Comparison of ENCODE assay signal across 1 cellular context in the genomic region with DNA sequence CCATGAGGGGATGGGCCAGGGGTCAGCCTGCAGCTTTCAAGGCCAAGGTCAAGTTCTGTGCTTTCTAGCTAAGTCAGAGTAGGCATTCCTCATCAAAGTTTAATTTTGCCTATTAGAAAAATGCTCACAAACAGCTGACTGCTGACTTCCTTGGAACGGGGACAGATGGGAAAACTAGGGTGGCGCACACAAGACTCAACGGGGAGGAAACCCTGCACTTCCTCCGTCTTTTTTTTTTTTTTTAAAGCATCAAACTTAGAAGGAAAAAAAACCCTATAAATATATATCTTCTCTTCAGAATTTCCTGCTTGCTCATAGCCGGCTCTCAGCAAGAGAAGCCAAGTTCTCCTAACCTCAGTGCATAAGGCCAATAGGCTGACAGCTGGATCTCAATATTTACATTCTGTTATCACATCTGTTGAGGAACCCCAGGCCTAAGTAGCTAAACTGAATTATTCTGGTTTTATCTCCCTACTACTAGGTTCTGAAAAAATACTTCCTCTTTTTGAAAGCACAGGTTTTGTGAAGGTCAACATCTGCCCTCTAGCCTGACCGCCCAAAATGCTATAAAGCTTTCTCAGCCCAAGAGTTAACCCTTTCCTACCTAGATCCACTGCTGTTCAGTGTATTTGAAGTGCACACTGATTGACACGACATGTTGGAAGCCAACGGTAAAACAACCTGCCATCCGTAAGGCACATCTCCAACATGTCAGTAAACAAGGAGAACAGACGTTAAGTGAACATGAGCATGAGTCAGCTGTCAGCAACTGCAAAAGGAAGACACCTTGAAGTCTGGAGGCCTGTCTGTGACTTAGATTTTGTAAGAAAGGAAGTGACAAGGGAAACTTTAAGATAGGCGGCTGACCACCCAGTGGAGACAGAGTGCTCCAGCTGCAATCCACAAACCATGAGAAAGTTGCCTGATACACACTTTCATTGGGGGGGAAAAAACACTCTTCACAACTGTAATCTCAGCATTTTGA.
TF ChIP-seq lines count a peak whose summit lies in the region.

No MANE protein-coding gene starts in this region.

TF ChIP-seq in H1, 55 proteins besides CTCF, POLR2A, EP300 and RAD21 (continued from another document):
- TF ChIP-seq, protein P1, sequence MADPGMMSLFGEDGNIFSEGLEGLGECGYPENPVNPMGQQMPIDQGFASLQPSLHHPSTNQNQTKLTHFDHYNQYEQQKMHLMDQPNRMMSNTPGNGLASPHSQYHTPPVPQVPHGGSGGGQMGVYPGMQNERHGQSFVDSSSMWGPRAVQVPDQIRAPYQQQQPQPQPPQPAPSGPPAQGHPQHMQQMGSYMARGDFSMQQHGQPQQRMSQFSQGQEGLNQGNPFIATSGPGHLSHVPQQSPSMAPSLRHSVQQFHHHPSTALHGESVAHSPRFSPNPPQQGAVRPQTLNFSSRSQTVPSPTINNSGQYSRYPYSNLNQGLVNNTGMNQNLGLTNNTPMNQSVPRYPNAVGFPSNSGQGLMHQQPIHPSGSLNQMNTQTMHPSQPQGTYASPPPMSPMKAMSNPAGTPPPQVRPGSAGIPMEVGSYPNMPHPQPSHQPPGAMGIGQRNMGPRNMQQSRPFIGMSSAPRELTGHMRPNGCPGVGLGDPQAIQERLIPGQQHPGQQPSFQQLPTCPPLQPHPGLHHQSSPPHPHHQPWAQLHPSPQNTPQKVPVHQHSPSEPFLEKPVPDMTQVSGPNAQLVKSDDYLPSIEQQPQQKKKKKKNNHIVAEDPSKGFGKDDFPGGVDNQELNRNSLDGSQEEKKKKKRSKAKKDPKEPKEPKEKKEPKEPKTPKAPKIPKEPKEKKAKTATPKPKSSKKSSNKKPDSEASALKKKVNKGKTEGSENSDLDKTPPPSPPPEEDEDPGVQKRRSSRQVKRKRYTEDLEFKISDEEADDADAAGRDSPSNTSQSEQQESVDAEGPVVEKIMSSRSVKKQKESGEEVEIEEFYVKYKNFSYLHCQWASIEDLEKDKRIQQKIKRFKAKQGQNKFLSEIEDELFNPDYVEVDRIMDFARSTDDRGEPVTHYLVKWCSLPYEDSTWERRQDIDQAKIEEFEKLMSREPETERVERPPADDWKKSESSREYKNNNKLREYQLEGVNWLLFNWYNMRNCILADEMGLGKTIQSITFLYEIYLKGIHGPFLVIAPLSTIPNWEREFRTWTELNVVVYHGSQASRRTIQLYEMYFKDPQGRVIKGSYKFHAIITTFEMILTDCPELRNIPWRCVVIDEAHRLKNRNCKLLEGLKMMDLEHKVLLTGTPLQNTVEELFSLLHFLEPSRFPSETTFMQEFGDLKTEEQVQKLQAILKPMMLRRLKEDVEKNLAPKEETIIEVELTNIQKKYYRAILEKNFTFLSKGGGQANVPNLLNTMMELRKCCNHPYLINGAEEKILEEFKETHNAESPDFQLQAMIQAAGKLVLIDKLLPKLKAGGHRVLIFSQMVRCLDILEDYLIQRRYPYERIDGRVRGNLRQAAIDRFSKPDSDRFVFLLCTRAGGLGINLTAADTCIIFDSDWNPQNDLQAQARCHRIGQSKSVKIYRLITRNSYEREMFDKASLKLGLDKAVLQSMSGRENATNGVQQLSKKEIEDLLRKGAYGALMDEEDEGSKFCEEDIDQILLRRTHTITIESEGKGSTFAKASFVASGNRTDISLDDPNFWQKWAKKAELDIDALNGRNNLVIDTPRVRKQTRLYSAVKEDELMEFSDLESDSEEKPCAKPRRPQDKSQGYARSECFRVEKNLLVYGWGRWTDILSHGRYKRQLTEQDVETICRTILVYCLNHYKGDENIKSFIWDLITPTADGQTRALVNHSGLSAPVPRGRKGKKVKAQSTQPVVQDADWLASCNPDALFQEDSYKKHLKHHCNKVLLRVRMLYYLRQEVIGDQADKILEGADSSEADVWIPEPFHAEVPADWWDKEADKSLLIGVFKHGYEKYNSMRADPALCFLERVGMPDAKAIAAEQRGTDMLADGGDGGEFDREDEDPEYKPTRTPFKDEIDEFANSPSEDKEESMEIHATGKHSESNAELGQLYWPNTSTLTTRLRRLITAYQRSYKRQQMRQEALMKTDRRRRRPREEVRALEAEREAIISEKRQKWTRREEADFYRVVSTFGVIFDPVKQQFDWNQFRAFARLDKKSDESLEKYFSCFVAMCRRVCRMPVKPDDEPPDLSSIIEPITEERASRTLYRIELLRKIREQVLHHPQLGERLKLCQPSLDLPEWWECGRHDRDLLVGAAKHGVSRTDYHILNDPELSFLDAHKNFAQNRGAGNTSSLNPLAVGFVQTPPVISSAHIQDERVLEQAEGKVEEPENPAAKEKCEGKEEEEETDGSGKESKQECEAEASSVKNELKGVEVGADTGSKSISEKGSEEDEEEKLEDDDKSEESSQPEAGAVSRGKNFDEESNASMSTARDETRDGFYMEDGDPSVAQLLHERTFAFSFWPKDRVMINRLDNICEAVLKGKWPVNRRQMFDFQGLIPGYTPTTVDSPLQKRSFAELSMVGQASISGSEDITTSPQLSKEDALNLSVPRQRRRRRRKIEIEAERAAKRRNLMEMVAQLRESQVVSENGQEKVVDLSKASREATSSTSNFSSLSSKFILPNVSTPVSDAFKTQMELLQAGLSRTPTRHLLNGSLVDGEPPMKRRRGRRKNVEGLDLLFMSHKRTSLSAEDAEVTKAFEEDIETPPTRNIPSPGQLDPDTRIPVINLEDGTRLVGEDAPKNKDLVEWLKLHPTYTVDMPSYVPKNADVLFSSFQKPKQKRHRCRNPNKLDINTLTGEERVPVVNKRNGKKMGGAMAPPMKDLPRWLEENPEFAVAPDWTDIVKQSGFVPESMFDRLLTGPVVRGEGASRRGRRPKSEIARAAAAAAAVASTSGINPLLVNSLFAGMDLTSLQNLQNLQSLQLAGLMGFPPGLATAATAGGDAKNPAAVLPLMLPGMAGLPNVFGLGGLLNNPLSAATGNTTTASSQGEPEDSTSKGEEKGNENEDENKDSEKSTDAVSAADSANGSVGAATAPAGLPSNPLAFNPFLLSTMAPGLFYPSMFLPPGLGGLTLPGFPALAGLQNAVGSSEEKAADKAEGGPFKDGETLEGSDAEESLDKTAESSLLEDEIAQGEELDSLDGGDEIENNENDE (IDR thresholded peaks at IDR 0.05; ENCODE audit: insufficient replicate concordance, low read length), result no peak
- TF ChIP-seq, protein P2, sequence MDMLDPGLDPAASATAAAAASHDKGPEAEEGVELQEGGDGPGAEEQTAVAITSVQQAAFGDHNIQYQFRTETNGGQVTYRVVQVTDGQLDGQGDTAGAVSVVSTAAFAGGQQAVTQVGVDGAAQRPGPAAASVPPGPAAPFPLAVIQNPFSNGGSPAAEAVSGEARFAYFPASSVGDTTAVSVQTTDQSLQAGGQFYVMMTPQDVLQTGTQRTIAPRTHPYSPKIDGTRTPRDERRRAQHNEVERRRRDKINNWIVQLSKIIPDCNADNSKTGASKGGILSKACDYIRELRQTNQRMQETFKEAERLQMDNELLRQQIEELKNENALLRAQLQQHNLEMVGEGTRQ (IDR thresholded peaks at IDR 0.05; ENCODE audit: low read length), result no peak
- TF ChIP-seq JUND (IDR thresholded peaks at IDR 0.05; ENCODE audit: low read length), result no peak
- TF ChIP-seq RFX5 (IDR thresholded peaks at IDR 0.05; ENCODE audit: borderline replicate concordance, low read depth, low read length), result no peak
- no peak for TF ChIP-seq SIN3A (conservative IDR thresholded peaks at IDR 0.05 in 1 of 2, IDR thresholded peaks at IDR 0.05 in 1 of 2; ENCODE audit: low read depth in 1 of 2, low read length in 2 of 2)
- TF ChIP-seq BRCA1 (IDR thresholded peaks at IDR 0.05; ENCODE audit: low read depth, low read length), result no peak
- TF ChIP-seq GABPA (IDR thresholded peaks at IDR 0.05; ENCODE audit: borderline replicate concordance, insufficient read depth, low read length), result no peak
- TF ChIP-seq BCL11A (IDR thresholded peaks at IDR 0.05; ENCODE audit: low read depth in 2 of 2, low read length in 2 of 2), result no peak
- no peak for TF ChIP-seq TAF1 (IDR thresholded peaks at IDR 0.05; ENCODE audit: low read depth, low read length)
- TF ChIP-seq SUZ12 (IDR thresholded peaks at IDR 0.05; ENCODE audit: low read length), result no peak
